8 cellular contexts compared by ENCODE assay signal in the genomic region with DNA sequence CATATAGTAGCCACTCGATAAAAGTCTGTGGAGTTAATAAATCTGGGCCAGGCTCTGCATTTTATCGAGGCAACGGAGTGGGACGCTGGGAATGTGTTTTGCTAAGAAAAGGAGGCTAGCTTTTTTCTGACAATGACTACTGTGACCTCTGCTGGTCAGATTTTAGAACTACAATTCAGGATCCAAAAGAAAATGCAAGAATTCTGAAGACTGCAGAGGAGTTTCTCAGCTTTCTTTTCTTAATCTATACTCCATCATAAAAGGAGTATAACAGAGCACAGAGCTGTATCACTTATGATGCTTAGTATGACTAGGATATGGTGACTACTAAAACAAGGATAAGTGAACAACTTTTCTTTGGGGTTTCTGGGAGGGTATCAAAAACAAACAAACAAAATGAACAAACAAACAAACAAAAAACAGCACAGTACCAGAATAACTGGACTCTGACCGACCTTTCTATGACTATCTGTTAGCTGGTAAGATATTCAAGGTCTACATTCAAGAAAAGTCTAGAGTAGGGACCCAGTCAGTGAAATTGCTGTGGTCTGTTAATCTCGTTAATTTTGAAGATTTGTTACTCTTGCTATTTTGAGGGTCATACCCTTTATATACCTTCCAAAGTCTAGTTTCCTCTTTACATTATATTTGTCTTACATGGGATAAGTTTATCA. TPM values are rescaled to one million over a fixed set of nuclear protein-coding genes. Genes with fewer than 3 reads are reported as not detected.
DNase-seq lines count a peak whose midpoint lies in the region; ATAC-seq and TF ChIP-seq lines count a peak whose summit lies in the region.

No MANE protein-coding gene starts in this region.

- no peaks in the 10 kb centered on the region for H3K9me3 ChIP-seq in naive thymus-derived CD4-positive, alpha-beta T cell (ENCODE audit: control insufficient read depth in 2 of 3, low read length in 3 of 3)

- H3K27me3 ChIP-seq in naive thymus-derived CD4-positive, alpha-beta T cell (ENCODE audit: control insufficient read depth in 2 of 2, insufficient read depth in 2 of 2, low read length in 2 of 2), result peaks cover 0 to 5% of the 10 kb centered on the region in 2 donors

- H3K4me3 Mint-ChIP-seq in naive thymus-derived CD4-positive, alpha-beta T cell, result no peak overlapping the region

- no peaks in the 10 kb centered on the region for H3K4me1 Mint-ChIP-seq in naive thymus-derived CD4-positive, alpha-beta T cell

- in situ Hi-C loops in KBM-7 (cut with MboI; ENCODE audit: low pct_unique_long_range_greater_than_20kb, low sequenced_read_pairs), result loop anchor here (25.0 kb wide), 1 partner anchor 156 kb away; no protein-coding TSS in a partner anchor

- no peak overlapping the region for H3K4me3 ChIP-seq in naive thymus-derived CD4-positive, alpha-beta T cell (ENCODE audit: low read length)

- CTCF ChIA-PET in naive thymus-derived CD4-positive, alpha-beta T cell (lab: Charles Lee), result interaction anchor here (0.8 to 4.6 kb wide), 6 partner anchors 10 to 153 kb away, joined by 3 to 29 read pairs (median 4); no protein-coding TSS in a partner anchor

- H3K36me3 Mint-ChIP-seq in naive thymus-derived CD4-positive, alpha-beta T cell, result no peaks in the 10 kb centered on the region

- TF ChIP-seq POLR2A in erythroblast (IDR thresholded peaks at IDR 0.05; ENCODE audit: low read length), result no peak

- DNase-seq in SIG-M5 treated with dmso at 0.1 percent for 504 hours (lab: John Stamatoyannopoulos, UW; ENCODE audit: unreplicated experiment), result peak; percentile 36
- DNase-seq in SIG-M5 (lab: John Stamatoyannopoulos, UW), result no peak
- peak; percentile 74 for DNase-seq in KBM-7
- peak; percentile 34 for DNase-seq in RPMI7951 (ENCODE audit: low read depth)
- DNase-seq in erythroblast (lab: John Stamatoyannopoulos, UW), result peak; percentile 25 to 58
- DNase-seq in naive thymus-derived CD4-positive, alpha-beta T cell, result peak in 5 of 9 donors; percentile 24 to 35 (median 28)

- ATAC-seq in naive thymus-derived CD4-positive, alpha-beta T cell, result no peak
- ATAC-seq in HG02981 (IDR thresholded peaks at IDR 0.05; ENCODE audit: unreplicated experiment) (no peak), GM18517 (IDR thresholded peaks at IDR 0.05; ENCODE audit: unreplicated experiment) (no peak)

- H3K4me1 ChIP-seq in naive thymus-derived CD4-positive, alpha-beta T cell (ENCODE audit: control insufficient read depth in 2 of 2, insufficient read depth in 2 of 2, low read length in 2 of 2), result no peaks in the 10 kb centered on the region

- intact Hi-C loops in naive thymus-derived CD4-positive, alpha-beta T cell (cut with micrococcal nuclease), result loop anchor here (1.0 to 5.0 kb wide), 5 partner anchors 152 to 1341 kb away; no protein-coding TSS in a partner anchor

- POLR2A ChIA-PET in naive thymus-derived CD4-positive, alpha-beta T cell (lab: Charles Lee), result no interaction called here

- peaks cover 8 to 40% (median 17%) of the 10 kb centered on the region in 5 donors for H3K27me3 Mint-ChIP-seq in naive thymus-derived CD4-positive, alpha-beta T cell

- H3K36me3 ChIP-seq in naive thymus-derived CD4-positive, alpha-beta T cell (ENCODE audit: control insufficient read depth in 2 of 3, insufficient read depth in 3 of 3, low read length in 3 of 3), result no peaks in the 10 kb centered on the region

- no peak overlapping the region for H3K27ac ChIP-seq in naive thymus-derived CD4-positive, alpha-beta T cell (ENCODE audit: low read depth, low read length)

- no peak overlapping the region for H3K27ac Mint-ChIP-seq in naive thymus-derived CD4-positive, alpha-beta T cell

- H3K9me3 Mint-ChIP-seq in naive thymus-derived CD4-positive, alpha-beta T cell, result peaks cover 0 to 1% (median 0%) of the 10 kb centered on the region in 11 donors

RNA-seq across cellular contexts. Expression of a gene that starts 46.2 kb away (rescaled TPM):
- total RNA-seq in RPMI7951 (2014; rRNA removed; shearing (Covaris generic)), result not detected in 2 replicates
- not detected for total RNA-seq in naive thymus-derived CD4-positive, alpha-beta T cell
- polyA plus RNA-seq in naive thymus-derived CD4-positive, alpha-beta T cell, result not detected
